Comparison of ENCODE assay signal across 8 cellular contexts in genomic region chr22:38705235-38706100, GRCh38. TPM values are rescaled to one million over a fixed set of nuclear protein-coding genes. Genes with fewer than 3 reads are reported as not detected.
A peak's percentile ranks its signal among the peaks of the same experiment; 100 is the strongest.
DNase-seq lines count a peak whose midpoint lies in the region; ATAC-seq, FAIRE-seq and TF ChIP-seq lines count a peak whose summit lies in the region.

Gene GTPBP1, plus strand, starts transcription at chr22:38705944. Its CDS starts 12 bp downstream, at chr22:38705956.

- H3K27ac ChIP-seq in rectal smooth muscle tissue (ENCODE audit: low read depth, low read length) (peak within 1 kb of the TSS; percentile 92), aorta (ENCODE audit: low read depth in 1 of 2, low read length in 2 of 2) (peak within 1 kb of the TSS; percentile 87 to 91)

- ATAC-seq in HG02981 (IDR thresholded peaks at IDR 0.05; ENCODE audit: unreplicated experiment): peak; percentile 77
- peak; percentile 95 for ATAC-seq in aorta (ENCODE audit: low FRiP score)

- in situ Hi-C loops in astrocyte of the cerebellum (cut with HindIII; ENCODE audit: low sequenced_read_pairs): no loop called here

- H3K36me3 ChIP-seq in rectal smooth muscle tissue (ENCODE audit: control insufficient read depth, insufficient read depth, low read length) (no peaks in the 10 kb centered on the region), aorta (ENCODE audit: control insufficient read depth in 1 of 2, insufficient read depth in 2 of 2, low read length in 1 of 2) (no peaks in the 10 kb centered on the region)

- peak within 1 kb of the TSS; percentile 93 for H3K4me3 ChIP-seq in astrocyte of the cerebellum (ENCODE audit: low read depth, low read length)
- peak within 1 kb of the TSS; percentile 83 for H3K4me3 ChIP-seq in rectal smooth muscle tissue (ENCODE audit: low read length)
- H3K4me3 ChIP-seq in aorta (ENCODE audit: low read length in 2 of 2): peak within 1 kb of the TSS; percentile 94

- no peaks in the 10 kb centered on the region for H3K27me3 ChIP-seq in rectal smooth muscle tissue (ENCODE audit: control insufficient read depth, insufficient read depth, low read length)
- no peaks in the 10 kb centered on the region for H3K27me3 ChIP-seq in aorta (ENCODE audit: control insufficient read depth in 1 of 2, insufficient read depth in 2 of 2, low read length in 1 of 2)

- no peak for TF ChIP-seq CTCF in astrocyte of the cerebellum (IDR thresholded peaks at IDR 0.05; ENCODE audit: low read depth, low read length, missing control alignments)

- 0% methylated on average over 55 of the region's 55 CpGs for WGBS in aorta, 2 donors

- FAIRE-seq in GM18507 (lab: Jason Lieb, UNC): peak; percentile 100

- intact Hi-C loops in aorta (cut with DNase I): loop anchor here in 1 of 2 donors (1.0 to 2.0 kb wide), 2 partner anchors 13 to 49 kb away; partner anchors contain the start of gene SUN2

- peaks cover 17% of the 10 kb centered on the region for H3K4me1 ChIP-seq in rectal smooth muscle tissue (ENCODE audit: control insufficient read depth, insufficient read depth, low read length)
- H3K4me1 ChIP-seq in aorta (ENCODE audit: control insufficient read depth in 1 of 2, insufficient read depth in 2 of 2, low read length in 2 of 2): peaks cover 0 to 8% of the 10 kb centered on the region in 2 donors

- H3K9me3 ChIP-seq in aorta (ENCODE audit: control insufficient read depth, low read length): no peaks in the 10 kb centered on the region

- DNase-seq in GM18507 (ENCODE audit: extremely low spot score, insufficient read length, low read depth) (peak; percentile 88), NCI-H2029 treated with DMSO at 0.1 percent for 48 hours (lab: John Stamatoyannopoulos, UW) (peak; percentile 99), T-helper 9 cell (peak; percentile 91), astrocyte of the cerebellum (ENCODE audit: low read depth) (peak; percentile 100), hepatic stellate cell (ENCODE audit: low spot score) (peak; percentile 99), aorta (peak; percentile 97 to 99)

- peak within 1 kb of the TSS; percentile 89 for H3K9ac ChIP-seq in rectal smooth muscle tissue (ENCODE audit: low read length)

RNA-seq across cellular contexts. Expression of gene GTPBP1, which starts in this region (rescaled TPM):
- 10 to 100 TPM; 49.5 to 59.2 TPM for total RNA-seq in aorta
- polyA plus RNA-seq in aorta: 10 to 100 TPM; 10.5 to 21.6 TPM

Comparison
In these comparisons a context has a peak if more than half of its experiments do, and no peak if none do; other contexts are left out.
1. Peak in every context shown above with its lines: DNase-seq, ATAC-seq, H3K4me3 ChIP-seq and H3K27ac ChIP-seq.